Comparison of ENCODE assay signal across 8 cellular contexts in genomic region chr2:69774984-69775982, GRCh38. TPM values are rescaled to one million over a fixed set of nuclear protein-coding genes. Genes with fewer than 3 reads are reported as not detected.
DNase-seq lines count a peak whose midpoint lies in the region; ATAC-seq and TF ChIP-seq lines count a peak whose summit lies in the region.

No MANE protein-coding gene starts in this region.

- CTCF ChIA-PET in Calu3 (lab: Charles Lee): interaction anchor here (1.5 kb wide), 1 partner anchor 9 kb away, joined by 5 read pairs; no protein-coding TSS in a partner anchor

- TF ChIP-seq CTCF in Calu3 (IDR thresholded peaks at IDR 0.05; ENCODE audit: unreplicated experiment) (no peak), mucosa of descending colon (IDR thresholded peaks at IDR 0.05) (no peak)

- peaks cover 84% of the 10 kb centered on the region for H3K4me1 Mint-ChIP-seq in Calu3 (ENCODE audit: low read depth, unreplicated experiment)
- H3K4me1 Mint-ChIP-seq in activated T-cell treated with anti-CD3 and anti-CD28 coated beads, Interleukin-2, amount 50 U/mL, for 4 hours (ENCODE audit: low read depth): peaks cover 47% of the 10 kb centered on the region

- H3K27ac Mint-ChIP-seq in Calu3 (ENCODE audit: unreplicated experiment): peak overlapping the region; percentile 94

- H3K9me3 ChIP-seq in mucosa of descending colon: no peaks in the 10 kb centered on the region

- H3K27me3 Mint-ChIP-seq in Calu3 (ENCODE audit: unreplicated experiment): no peaks in the 10 kb centered on the region
- no peaks in the 10 kb centered on the region for H3K27me3 Mint-ChIP-seq in activated T-cell treated with anti-CD3 and anti-CD28 coated beads, Interleukin-2, amount 50 U/mL, for 4 hours (ENCODE audit: low read depth)

- peaks cover 38% of the 10 kb centered on the region for H3K4me1 ChIP-seq in mucosa of descending colon (ENCODE audit: low read depth)

- peaks cover 84% of the 10 kb centered on the region for H3K36me3 Mint-ChIP-seq in Calu3 (ENCODE audit: insufficient read depth, unreplicated experiment)
- H3K36me3 Mint-ChIP-seq in activated T-cell treated with anti-CD3 and anti-CD28 coated beads, Interleukin-2, amount 50 U/mL, for 4 hours (ENCODE audit: insufficient read depth): no peaks in the 10 kb centered on the region

- H3K36me3 ChIP-seq in mucosa of descending colon (ENCODE audit: low read depth): no peaks in the 10 kb centered on the region

- H3K4me3 ChIP-seq in mucosa of descending colon: no peak overlapping the region

- no TSS peak for BruUV-seq in Calu3 (replicated peaks; lab: Mats Ljungman, UMichigan)

- H3K9me3 Mint-ChIP-seq in Calu3 (ENCODE audit: low read depth, unreplicated experiment): no peaks in the 10 kb centered on the region
- no peaks in the 10 kb centered on the region for H3K9me3 Mint-ChIP-seq in activated T-cell treated with anti-CD3 and anti-CD28 coated beads, Interleukin-2, amount 50 U/mL, for 4 hours

- peak overlapping the region; percentile 27 for H3K4me3 Mint-ChIP-seq in Calu3 (ENCODE audit: low read depth, unreplicated experiment)
- peak overlapping the region; percentile 43 for H3K4me3 Mint-ChIP-seq in activated T-cell treated with anti-CD3 and anti-CD28 coated beads, Interleukin-2, amount 50 U/mL, for 4 hours

- intact Hi-C loops in Calu3 (cut with micrococcal nuclease; ENCODE audit: unreplicated experiment): no loop called here
- intact Hi-C loops in mucosa of descending colon (cut with DNase I, micrococcal nuclease): no loop called here
- intact Hi-C loops in posterior vena cava (cut with DNase I): loop anchor here in 1 of 2 donors (10.0 kb wide), 1 partner anchor 350 kb away; no protein-coding TSS in a partner anchor

- DNase-seq in Calu3 (no peak), mucosa of descending colon (no peak), posterior vena cava (ENCODE audit: low spot score) (no peak), epidermal melanocyte (ENCODE audit: insufficient read length, low spot score) (no peak), SW 1271 (lab: John Stamatoyannopoulos, UW) (no peak), GM19238 (ENCODE audit: insufficient read length, low spot score) (no peak)
- no peak for DNase-seq in activated T-cell treated with anti-CD3 and anti-CD28 coated beads, Interleukin-2, amount 50 U/mL, for 4 hours

- ATAC-seq in GM19463 (IDR thresholded peaks at IDR 0.05; ENCODE audit: unreplicated experiment) (peak; percentile 48), mucosa of descending colon (peak; percentile 20)
- peak; percentile 90 to 92 for ATAC-seq in activated T-cell treated with anti-CD3 and anti-CD28 coated beads, Interleukin-2, amount 50 U/mL, for 4 hours

RNA-seq across cellular contexts. Expression of gene ANXA4, which starts 33.3 kb away (rescaled TPM):
- 1,439 and 1,638 TPM in 2 replicates for total RNA-seq in Calu3 (2022)
- total RNA-seq in activated T-cell treated with anti-CD3 and anti-CD28 coated beads, Interleukin-2, amount 50 U/mL, for 4 hours: 10 to 100 TPM in 2 of 3 donors, 1 to 10 TPM in 1; 9.6 to 12.4 (median 11.2) TPM
- 100 to 1,000 TPM; 176 to 345 (median 228) TPM for total RNA-seq in mucosa of descending colon
- 10 to 100 TPM; 90.8 to 92.2 TPM for total RNA-seq in posterior vena cava

RNA-seq across cellular contexts. Expression of gene GMCL1, which starts 54.2 kb away (rescaled TPM):
- 63.8 and 76.4 TPM in 2 replicates for total RNA-seq in Calu3 (2022)
- total RNA-seq in activated T-cell treated with anti-CD3 and anti-CD28 coated beads, Interleukin-2, amount 50 U/mL, for 4 hours: 10 to 100 TPM; 10.4 to 16.4 (median 12.3) TPM
- total RNA-seq in mucosa of descending colon: 10 to 100 TPM; 13.5 to 30.2 (median 18.8) TPM
- total RNA-seq in posterior vena cava: 10 to 100 TPM; 10.4 to 11.5 TPM

Comparison
In these comparisons a context has a peak if more than half of its experiments do, and no peak if none do; other contexts are left out.
1. ATAC-seq: peak in every context shown above with its lines; median percentile 91 in activated T-cell treated with anti-CD3 and anti-CD28 coated beads, Interleukin-2, amount 50 U/mL, for 4 hours; 48 in GM19463; 20 in mucosa of descending colon.
2. RNA of gene ANXA4, which starts 33.3 kb away (total RNA-seq): 1,439 to 1,638 TPM in Calu3, 176 to 345 TPM in mucosa of descending colon and 90.8 to 92.2 TPM in posterior vena cava; 9.6 to 12.4 TPM in activated T-cell treated with anti-CD3 and anti-CD28 coated beads, Interleukin-2, amount 50 U/mL, for 4 hours; every median in the first group is over 4 times any median in the second.